ENCODE assay signal across 8 cellular contexts in genomic region chr1:49622877-49623276, GRCh38.
"Had no signal": no experiment of that assay in that cellular context is flagged by ENCODE, and none has a peak within 500 bp of the region (broad histone marks: within the 10 kb centered on the region; RNA-seq: fewer than 3 reads in every experiment).

No MANE protein-coding gene starts in this region.

- H3K4me1 Mint-ChIP-seq: GM23338, IgD-negative memory B cell had no signal

- H3K4me1 ChIP-seq: HAP-1 had no signal

- H3K36me3 ChIP-seq: HAP-1 had no signal

- H3K4me3 ChIP-seq: GM23338, HAP-1 had no signal

- ATAC-seq: GM23338, HCT116, HepG2 had no signal

- H3K4me3 Mint-ChIP-seq: GM23338, HFFc6, IgD-negative memory B cell had no signal

- H2AFZ ChIP-seq: GM23338 had no signal

- H3K27me3 Mint-ChIP-seq: IgD-negative memory B cell had no signal

- H3K36me3 Mint-ChIP-seq: IgD-negative memory B cell had no signal

- DNase-seq: HFFc6, KBM-7 had no signal

- H3K4me2 ChIP-seq: GM23338 had no signal

- H3K9me3 ChIP-seq: HAP-1 had no signal

- H3K27ac ChIP-seq: HL-60 had no signal

- H3K27ac Mint-ChIP-seq: GM23338, HFFc6, IgD-negative memory B cell had no signal
